Comparison of ENCODE assay signal across 1 cellular context in the genomic region with DNA sequence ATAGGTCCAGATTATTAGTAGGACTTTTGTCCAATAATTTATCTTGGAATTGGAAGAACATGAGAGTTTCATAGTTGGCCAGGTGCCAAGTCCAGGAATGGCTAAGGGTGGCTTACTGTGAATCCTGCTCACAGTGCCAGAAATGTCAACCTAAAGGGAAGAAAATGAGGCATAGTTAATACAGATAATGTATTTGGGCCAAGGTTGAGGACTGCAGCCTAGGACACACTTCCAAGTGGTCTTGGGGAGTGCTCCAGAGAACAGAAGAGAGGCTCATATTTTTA.
TF ChIP-seq lines count a peak whose summit lies in the region.

No MANE protein-coding gene starts in this region.

TF ChIP-seq in GM23338, 12 proteins besides CTCF, POLR2A, EP300 and RAD21 (continued from another document):
- TF ChIP-seq, protein P1, sequence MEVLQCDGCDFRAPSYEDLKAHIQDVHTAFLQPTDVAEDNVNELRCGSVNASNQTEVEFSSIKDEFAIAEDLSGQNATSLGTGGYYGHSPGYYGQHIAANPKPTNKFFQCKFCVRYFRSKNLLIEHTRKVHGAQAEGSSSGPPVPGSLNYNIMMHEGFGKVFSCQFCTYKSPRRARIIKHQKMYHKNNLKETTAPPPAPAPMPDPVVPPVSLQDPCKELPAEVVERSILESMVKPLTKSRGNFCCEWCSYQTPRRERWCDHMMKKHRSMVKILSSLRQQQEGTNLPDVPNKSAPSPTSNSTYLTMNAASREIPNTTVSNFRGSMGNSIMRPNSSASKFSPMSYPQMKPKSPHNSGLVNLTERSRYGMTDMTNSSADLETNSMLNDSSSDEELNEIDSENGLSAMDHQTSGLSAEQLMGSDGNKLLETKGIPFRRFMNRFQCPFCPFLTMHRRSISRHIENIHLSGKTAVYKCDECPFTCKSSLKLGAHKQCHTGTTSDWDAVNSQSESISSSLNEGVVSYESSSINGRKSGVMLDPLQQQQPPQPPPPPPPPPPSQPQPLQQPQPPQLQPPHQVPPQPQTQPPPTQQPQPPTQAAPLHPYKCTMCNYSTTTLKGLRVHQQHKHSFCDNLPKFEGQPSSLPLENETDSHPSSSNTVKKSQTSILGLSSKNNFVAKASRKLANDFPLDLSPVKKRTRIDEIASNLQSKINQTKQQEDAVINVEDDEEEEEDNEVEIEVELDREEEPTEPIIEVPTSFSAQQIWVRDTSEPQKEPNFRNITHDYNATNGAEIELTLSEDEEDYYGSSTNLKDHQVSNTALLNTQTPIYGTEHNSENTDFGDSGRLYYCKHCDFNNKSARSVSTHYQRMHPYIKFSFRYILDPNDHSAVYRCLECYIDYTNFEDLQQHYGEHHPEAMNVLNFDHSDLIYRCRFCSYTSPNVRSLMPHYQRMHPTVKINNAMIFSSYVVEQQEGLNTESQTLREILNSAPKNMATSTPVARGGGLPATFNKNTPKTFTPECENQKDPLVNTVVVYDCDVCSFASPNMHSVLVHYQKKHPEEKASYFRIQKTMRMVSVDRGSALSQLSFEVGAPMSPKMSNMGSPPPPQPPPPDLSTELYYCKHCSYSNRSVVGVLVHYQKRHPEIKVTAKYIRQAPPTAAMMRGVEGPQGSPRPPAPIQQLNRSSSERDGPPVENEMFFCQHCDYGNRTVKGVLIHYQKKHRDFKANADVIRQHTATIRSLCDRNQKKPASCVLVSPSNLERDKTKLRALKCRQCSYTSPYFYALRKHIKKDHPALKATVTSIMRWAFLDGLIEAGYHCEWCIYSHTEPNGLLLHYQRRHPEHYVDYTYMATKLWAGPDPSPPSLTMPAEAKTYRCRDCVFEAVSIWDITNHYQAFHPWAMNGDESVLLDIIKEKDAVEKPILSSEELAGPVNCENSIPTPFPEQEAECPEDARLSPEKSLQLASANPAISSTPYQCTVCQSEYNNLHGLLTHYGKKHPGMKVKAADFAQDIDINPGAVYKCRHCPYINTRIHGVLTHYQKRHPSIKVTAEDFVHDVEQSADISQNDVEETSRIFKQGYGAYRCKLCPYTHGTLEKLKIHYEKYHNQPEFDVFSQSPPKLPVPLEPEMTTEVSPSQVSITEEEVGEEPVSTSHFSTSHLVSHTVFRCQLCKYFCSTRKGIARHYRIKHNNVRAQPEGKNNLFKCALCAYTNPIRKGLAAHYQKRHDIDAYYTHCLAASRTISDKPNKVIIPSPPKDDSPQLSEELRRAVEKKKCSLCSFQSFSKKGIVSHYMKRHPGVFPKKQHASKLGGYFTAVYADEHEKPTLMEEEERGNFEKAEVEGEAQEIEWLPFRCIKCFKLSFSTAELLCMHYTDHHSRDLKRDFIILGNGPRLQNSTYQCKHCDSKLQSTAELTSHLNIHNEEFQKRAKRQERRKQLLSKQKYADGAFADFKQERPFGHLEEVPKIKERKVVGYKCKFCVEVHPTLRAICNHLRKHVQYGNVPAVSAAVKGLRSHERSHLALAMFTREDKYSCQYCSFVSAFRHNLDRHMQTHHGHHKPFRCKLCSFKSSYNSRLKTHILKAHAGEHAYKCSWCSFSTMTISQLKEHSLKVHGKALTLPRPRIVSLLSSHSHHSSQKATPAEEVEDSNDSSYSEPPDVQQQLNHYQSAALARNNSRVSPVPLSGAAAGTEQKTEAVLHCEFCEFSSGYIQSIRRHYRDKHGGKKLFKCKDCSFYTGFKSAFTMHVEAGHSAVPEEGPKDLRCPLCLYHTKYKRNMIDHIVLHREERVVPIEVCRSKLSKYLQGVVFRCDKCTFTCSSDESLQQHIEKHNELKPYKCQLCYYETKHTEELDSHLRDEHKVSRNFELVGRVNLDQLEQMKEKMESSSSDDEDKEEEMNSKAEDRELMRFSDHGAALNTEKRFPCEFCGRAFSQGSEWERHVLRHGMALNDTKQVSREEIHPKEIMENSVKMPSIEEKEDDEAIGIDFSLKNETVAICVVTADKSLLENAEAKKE (CRISPR knock-in tag; IDR thresholded peaks at IDR 0.05) = no peak
- TF ChIP-seq, protein P2, sequence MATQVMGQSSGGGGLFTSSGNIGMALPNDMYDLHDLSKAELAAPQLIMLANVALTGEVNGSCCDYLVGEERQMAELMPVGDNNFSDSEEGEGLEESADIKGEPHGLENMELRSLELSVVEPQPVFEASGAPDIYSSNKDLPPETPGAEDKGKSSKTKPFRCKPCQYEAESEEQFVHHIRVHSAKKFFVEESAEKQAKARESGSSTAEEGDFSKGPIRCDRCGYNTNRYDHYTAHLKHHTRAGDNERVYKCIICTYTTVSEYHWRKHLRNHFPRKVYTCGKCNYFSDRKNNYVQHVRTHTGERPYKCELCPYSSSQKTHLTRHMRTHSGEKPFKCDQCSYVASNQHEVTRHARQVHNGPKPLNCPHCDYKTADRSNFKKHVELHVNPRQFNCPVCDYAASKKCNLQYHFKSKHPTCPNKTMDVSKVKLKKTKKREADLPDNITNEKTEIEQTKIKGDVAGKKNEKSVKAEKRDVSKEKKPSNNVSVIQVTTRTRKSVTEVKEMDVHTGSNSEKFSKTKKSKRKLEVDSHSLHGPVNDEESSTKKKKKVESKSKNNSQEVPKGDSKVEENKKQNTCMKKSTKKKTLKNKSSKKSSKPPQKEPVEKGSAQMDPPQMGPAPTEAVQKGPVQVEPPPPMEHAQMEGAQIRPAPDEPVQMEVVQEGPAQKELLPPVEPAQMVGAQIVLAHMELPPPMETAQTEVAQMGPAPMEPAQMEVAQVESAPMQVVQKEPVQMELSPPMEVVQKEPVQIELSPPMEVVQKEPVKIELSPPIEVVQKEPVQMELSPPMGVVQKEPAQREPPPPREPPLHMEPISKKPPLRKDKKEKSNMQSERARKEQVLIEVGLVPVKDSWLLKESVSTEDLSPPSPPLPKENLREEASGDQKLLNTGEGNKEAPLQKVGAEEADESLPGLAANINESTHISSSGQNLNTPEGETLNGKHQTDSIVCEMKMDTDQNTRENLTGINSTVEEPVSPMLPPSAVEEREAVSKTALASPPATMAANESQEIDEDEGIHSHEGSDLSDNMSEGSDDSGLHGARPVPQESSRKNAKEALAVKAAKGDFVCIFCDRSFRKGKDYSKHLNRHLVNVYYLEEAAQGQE (IDR thresholded peaks at IDR 0.05; ENCODE audit: unreplicated experiment) = no peak
- TF ChIP-seq POLR2AphosphoS5 (IDR thresholded peaks at IDR 0.05; ENCODE audit: low read depth) = no peak
- TF ChIP-seq EZH2 (IDR thresholded peaks at IDR 0.05; ENCODE audit: low read depth, unreplicated experiment) = no peak
